In genomic region chr20:48461351-48461750, GRCh38 we compare ENCODE assay signal across 1 cellular context.
TF ChIP-seq lines count a peak whose summit lies in the region.

No MANE protein-coding gene starts in this region.

TF ChIP-seq in GM23338, 12 proteins besides CTCF, POLR2A, EP300 and RAD21 (continued from another document):
- TF ChIP-seq ZNF462 (CRISPR knock-in tag; IDR thresholded peaks at IDR 0.05): no peak
- TF ChIP-seq POLR2AphosphoS5 (IDR thresholded peaks at IDR 0.05; ENCODE audit: low read depth): no peak
- no peak for TF ChIP-seq EZH2 (IDR thresholded peaks at IDR 0.05; ENCODE audit: low read depth, unreplicated experiment)
- TF ChIP-seq ZNF114 (CRISPR knock-in tag; IDR thresholded peaks at IDR 0.05): no peak
- TF ChIP-seq, protein P1, sequence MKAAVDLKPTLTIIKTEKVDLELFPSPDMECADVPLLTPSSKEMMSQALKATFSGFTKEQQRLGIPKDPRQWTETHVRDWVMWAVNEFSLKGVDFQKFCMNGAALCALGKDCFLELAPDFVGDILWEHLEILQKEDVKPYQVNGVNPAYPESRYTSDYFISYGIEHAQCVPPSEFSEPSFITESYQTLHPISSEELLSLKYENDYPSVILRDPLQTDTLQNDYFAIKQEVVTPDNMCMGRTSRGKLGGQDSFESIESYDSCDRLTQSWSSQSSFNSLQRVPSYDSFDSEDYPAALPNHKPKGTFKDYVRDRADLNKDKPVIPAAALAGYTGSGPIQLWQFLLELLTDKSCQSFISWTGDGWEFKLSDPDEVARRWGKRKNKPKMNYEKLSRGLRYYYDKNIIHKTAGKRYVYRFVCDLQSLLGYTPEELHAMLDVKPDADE (IDR thresholded peaks at IDR 0.05): no peak
- TF ChIP-seq CREB1 (CRISPR knock-in tag; IDR thresholded peaks at IDR 0.05; ENCODE audit: low read depth): no peak
